ENCODE assay signal across 8 cellular contexts in genomic region chr10:80356563-80356999, GRCh38. TPM values are rescaled to one million over a fixed set of nuclear protein-coding genes. Genes with fewer than 3 reads are reported as not detected.
DNase-seq lines count a peak whose midpoint lies in the region; ATAC-seq, FAIRE-seq and TF ChIP-seq lines count a peak whose summit lies in the region.

TSS of gene DYDC1 (minus strand) at chr10:80356755. CDS start at chr10:80352601, 4,154 bp downstream.
A gene with protein sequence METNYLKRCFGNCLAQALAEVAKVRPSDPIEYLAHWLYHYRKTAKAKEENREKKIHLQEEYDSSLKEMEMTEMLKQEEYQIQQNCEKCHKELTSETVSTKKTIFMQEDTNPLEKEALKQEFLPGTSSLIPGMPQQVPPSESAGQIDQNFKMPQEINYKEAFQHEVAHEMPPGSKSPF (plus strand): TSS chr10:80356781. CDS start chr10:80362444, 5,663 bp downstream.

- peak; percentile 69 for ATAC-seq in HG02588 (IDR thresholded peaks at IDR 0.05; ENCODE audit: unreplicated experiment)
- peak; percentile 96 for ATAC-seq in activated naive CD8-positive, alpha-beta T cell treated with anti-CD3 and anti-CD28 coated beads, Interleukin-2, amount 10 ng/mL, durations not matched to agents 7 days and 5 days (ENCODE audit: low read depth)

- no peaks in the 10 kb centered on the region for H3K9me3 Mint-ChIP-seq in activated naive CD8-positive, alpha-beta T cell treated with anti-CD3 and anti-CD28 coated beads, Interleukin-2, amount 10 ng/mL, durations not matched to agents 7 days and 5 days

- H3K36me3 ChIP-seq in iPS-15b (ENCODE audit: control insufficient read depth, insufficient read depth, low read length) (no peaks in the 10 kb centered on the region), skeletal muscle satellite cell (ENCODE audit: insufficient read depth, low read length) (no peaks in the 10 kb centered on the region), PC-9 (ENCODE audit: low read depth) (no peaks in the 10 kb centered on the region)

- no peaks in the 10 kb centered on the region for H3K9me2 ChIP-seq in PC-9 (ENCODE audit: insufficient read depth)

- H3K4me2 ChIP-seq in skeletal muscle satellite cell (ENCODE audit: low read length) (peak within 1 kb of the TSS; percentile 54), PC-9 (no peak within 1 kb of the TSS)

- H2AFZ ChIP-seq in PC-9, result no peak within 1 kb of the TSS

- H3F3A ChIP-seq in PC-9 (ENCODE audit: insufficient read depth, low read depth), result no peaks in the 10 kb centered on the region

- FAIRE-seq in RCC 7860 (lab: Jason Lieb, UNC), result no peak

- H3K9me3 ChIP-seq in iPS-15b (ENCODE audit: control insufficient read depth, insufficient read depth, low read length) (no peaks in the 10 kb centered on the region), skeletal muscle satellite cell (replicated peaks; ENCODE audit: low read length) (no peaks in the 10 kb centered on the region), PC-9 (ENCODE audit: insufficient read depth, low read depth) (no peaks in the 10 kb centered on the region)

- intact Hi-C loops in PC-9 (cut with micrococcal nuclease; ENCODE audit: unreplicated experiment), result no loop called here

- DNase-seq in DMS53 (lab: John Stamatoyannopoulos, UW) (peak; percentile 94), NCI-H510A (lab: John Stamatoyannopoulos, UW) (peak; percentile 86), PC-9 (no peak), RCC 7860 (ENCODE audit: low spot score) (no peak)
- DNase-seq in activated naive CD8-positive, alpha-beta T cell treated with anti-CD3 and anti-CD28 coated beads, Interleukin-2, amount 10 ng/mL, durations not matched to agents 7 days and 5 days, result peak; percentile 76

- no peaks in the 10 kb centered on the region for H3K36me3 Mint-ChIP-seq in activated naive CD8-positive, alpha-beta T cell treated with anti-CD3 and anti-CD28 coated beads, Interleukin-2, amount 10 ng/mL, durations not matched to agents 7 days and 5 days

- H3K27me3 ChIP-seq in iPS-15b (ENCODE audit: control insufficient read depth, insufficient read depth, low read length), result peaks cover 22% of the 10 kb centered on the region
- H3K27me3 ChIP-seq in skeletal muscle satellite cell (ENCODE audit: control insufficient read depth, insufficient read depth, low read length), result peaks cover 30% of the 10 kb centered on the region
- H3K27me3 ChIP-seq in PC-9 (ENCODE audit: insufficient read depth, low read depth), result peaks cover 18% of the 10 kb centered on the region; the same call in 1 of the 2 replicates

- TF ChIP-seq CTCF in PC-9 (conservative IDR thresholded peaks at IDR 0.05), result no peak

- no peak within 1 kb of the TSS for H3K27ac ChIP-seq in PC-9

- peaks cover 5% of the 10 kb centered on the region for H3K4me1 Mint-ChIP-seq in activated naive CD8-positive, alpha-beta T cell treated with anti-CD3 and anti-CD28 coated beads, Interleukin-2, amount 10 ng/mL, durations not matched to agents 7 days and 5 days

- H3K4me3 ChIP-seq in iPS-15b (ENCODE audit: low read depth, low read length) (peak within 1 kb of the TSS; percentile 77), skeletal muscle satellite cell (ENCODE audit: low read length) (no peak within 1 kb of the TSS), PC-9 (no peak within 1 kb of the TSS)

- peak within 1 kb of the TSS; percentile 83 for H3K4me3 Mint-ChIP-seq in activated naive CD8-positive, alpha-beta T cell treated with anti-CD3 and anti-CD28 coated beads, Interleukin-2, amount 10 ng/mL, durations not matched to agents 7 days and 5 days

- BruUV-seq in PC-9 (replicated peaks; lab: Mats Ljungman, UMichigan), result no TSS peak

- POLR2A ChIA-PET in activated naive CD8-positive, alpha-beta T cell treated with anti-CD3 and anti-CD28 coated beads, Interleukin-2, amount 10 ng/mL, durations not matched to agents 7 days and 5 days (lab: Charles Lee), result interaction anchor here (0.6 kb wide), 1 partner anchor 84 kb away, joined by 3 read pairs; no protein-coding TSS in a partner anchor
- POLR2A ChIA-PET in PC-9 (lab: Charles Lee; ENCODE audit: unreplicated experiment), result no interaction called here

- H3K27me3 Mint-ChIP-seq in activated naive CD8-positive, alpha-beta T cell treated with anti-CD3 and anti-CD28 coated beads, Interleukin-2, amount 10 ng/mL, durations not matched to agents 7 days and 5 days, result peaks cover 41% of the 10 kb centered on the region

- CTCF ChIA-PET in PC-9 (lab: Charles Lee), result no interaction called here

- H3K9ac ChIP-seq in iPS-15b (ENCODE audit: low read depth, low read length) (peak within 1 kb of the TSS; percentile 73), skeletal muscle satellite cell (ENCODE audit: low read depth, low read length) (no peak within 1 kb of the TSS)

- H3K27ac Mint-ChIP-seq in activated naive CD8-positive, alpha-beta T cell treated with anti-CD3 and anti-CD28 coated beads, Interleukin-2, amount 10 ng/mL, durations not matched to agents 7 days and 5 days, result no peak within 1 kb of the TSS

- H3K79me2 ChIP-seq in PC-9 (ENCODE audit: low read depth), result no peaks in the 10 kb centered on the region

- no peaks in the 10 kb centered on the region for H4K20me1 ChIP-seq in PC-9 (ENCODE audit: insufficient read depth)

- peaks cover 4% of the 10 kb centered on the region for H3K4me1 ChIP-seq in iPS-15b (ENCODE audit: control insufficient read depth, insufficient read depth, low read length)
- H3K4me1 ChIP-seq in skeletal muscle satellite cell (ENCODE audit: control insufficient read depth, insufficient read depth, low read length), result no peaks in the 10 kb centered on the region
- H3K4me1 ChIP-seq in PC-9 (replicated peaks; ENCODE audit: insufficient read depth), result no peaks in the 10 kb centered on the region

RNA-seq across cellular contexts. Expression of gene DYDC1, which starts in this region (rescaled TPM):
- not detected for total RNA-seq in activated naive CD8-positive, alpha-beta T cell treated with anti-CD3 and anti-CD28 coated beads, Interleukin-2, amount 10 ng/mL, durations not matched to agents 7 days and 5 days
- not detected in 2 replicates for total RNA-seq in skeletal muscle satellite cell (2012; rRNA removed)
- total RNA-seq in PC-9 (2021), result not detected in 2 replicates

RNA-seq across cellular contexts. Expression of the second gene that starts in this region (rescaled TPM):
- total RNA-seq in activated naive CD8-positive, alpha-beta T cell treated with anti-CD3 and anti-CD28 coated beads, Interleukin-2, amount 10 ng/mL, durations not matched to agents 7 days and 5 days, result not detected
- not detected in 2 replicates for total RNA-seq in skeletal muscle satellite cell (2012; rRNA removed)
- total RNA-seq in PC-9 (2021), result not detected in 2 replicates

Comparison
In these comparisons a context has a peak if more than half of its experiments do, and no peak if none do; other contexts are left out.
1. Peak in DNase-seq and ATAC-seq in activated naive CD8-positive, alpha-beta T cell treated with anti-CD3 and anti-CD28 coated beads, Interleukin-2, amount 10 ng/mL, durations not matched to agents 7 days and 5 days; RNA of the genes that start here not detected or under 1 TPM.
2. DNase-seq: peak in DMS53 (single experiment) and NCI-H510A (single experiment); none in PC-9 (0 of 2) and RCC 7860 (single experiment).